In the genomic region with DNA sequence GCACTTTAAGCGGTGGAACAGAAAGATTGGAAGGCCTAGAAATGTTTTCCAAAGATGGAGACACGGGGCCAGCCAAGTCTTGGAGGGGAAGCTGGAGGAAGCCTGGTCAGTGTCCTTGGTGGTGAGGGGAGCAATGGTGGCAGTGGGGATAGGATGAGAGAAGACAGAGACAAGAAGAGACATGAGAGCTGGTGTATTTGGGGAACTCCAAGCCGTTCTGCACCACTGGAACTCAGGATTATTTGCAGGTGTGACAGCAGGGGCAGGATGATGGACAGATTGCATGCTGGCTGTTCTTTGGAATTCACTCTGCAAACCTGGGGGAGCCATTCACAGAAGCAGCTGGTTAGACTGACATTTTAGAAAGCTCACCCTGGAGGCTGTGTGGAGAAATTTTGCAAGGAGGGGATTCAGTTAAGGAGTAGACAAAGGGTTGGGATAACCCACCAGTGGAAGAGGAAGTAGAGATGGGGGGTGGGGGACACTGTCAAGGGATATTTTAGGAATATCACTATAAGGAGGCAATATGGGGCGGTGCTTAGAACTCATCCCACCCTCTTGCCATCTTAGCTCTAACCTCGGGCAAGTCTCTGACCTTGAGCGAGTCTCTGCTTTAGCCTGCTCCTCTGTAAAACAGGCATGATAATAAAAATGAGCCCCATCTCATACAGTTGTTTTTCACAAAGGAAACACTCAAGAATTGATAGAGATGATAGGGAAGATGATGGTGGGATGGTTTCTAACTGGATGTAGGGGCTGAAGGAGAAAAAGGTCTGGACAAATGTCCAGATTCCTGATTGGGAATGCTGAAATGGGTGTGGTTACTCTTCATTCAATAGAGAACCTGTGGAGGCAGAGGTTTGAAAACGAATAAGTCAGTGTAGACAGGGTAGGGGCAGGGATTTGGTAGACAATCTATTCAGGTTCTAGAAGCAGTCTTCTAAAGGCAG, we compare ENCODE assay signal across 24 cellular contexts.
"Had no signal": no experiment of that assay in that cellular context is flagged by ENCODE, and none has a peak within 500 bp of the region (broad histone marks: within the 10 kb centered on the region; RNA-seq: fewer than 3 reads in every experiment).

No MANE protein-coding gene starts in this region.

- H3K27me3 ChIP-seq: dorsolateral prefrontal cortex, left lung, neural progenitor cell, sigmoid colon, stomach, thyroid gland had no signal

- H3K4me1 ChIP-seq: left lung, psoas muscle, sigmoid colon, thyroid gland had no signal

- DNase-seq: dorsolateral prefrontal cortex; effector CD4-positive, alpha-beta T cell; head of caudate nucleus; left cardiac atrium; left lung; mesenchymal stem cell; naive thymus-derived CD4-positive, alpha-beta T cell; nucleus accumbens; psoas muscle; right cardiac atrium; sigmoid colon; stimulated activated CD4-positive, alpha-beta T cell treated with anti-CD3 and anti-CD28 coated beads, Interleukin-2, amount 100 ng/mL, for 24 hours; stimulated activated CD4-positive, alpha-beta T cell treated with anti-CD3 and anti-CD28 coated beads, Interleukin-4, amount 100 ng/mL, for 24 hours; stimulated activated naive CD4-positive, alpha-beta T cell treated with Interleukin-2 at 50 U/mL for 16 hours; stomach; thyroid gland had no signal

- H3K4me3 Mint-ChIP-seq: mesothelial cell of epicardium; naive thymus-derived CD4-positive, alpha-beta T cell; nephron; neural progenitor cell; stimulated activated effector memory CD8-positive, alpha-beta T cell treated with anti-CD3 and anti-CD28 coated beads, Interleukin-12 subunit alpha, Interleukin-12 subunit beta, amount 100 ng/mL, for 72 hours; type B pancreatic cell had no signal

- H3K27ac Mint-ChIP-seq: mesothelial cell of epicardium; naive thymus-derived CD4-positive, alpha-beta T cell; neural progenitor cell; stimulated activated effector memory CD8-positive, alpha-beta T cell treated with anti-CD3 and anti-CD28 coated beads, Interleukin-12 subunit alpha, Interleukin-12 subunit beta, amount 100 ng/mL, for 72 hours; type B pancreatic cell had no signal

- H3K27me3 Mint-ChIP-seq: naive thymus-derived CD4-positive, alpha-beta T cell; type B pancreatic cell had no signal

- H3K36me3 Mint-ChIP-seq: mesothelial cell of epicardium; naive thymus-derived CD4-positive, alpha-beta T cell; neural progenitor cell; stimulated activated effector memory CD8-positive, alpha-beta T cell treated with anti-CD3 and anti-CD28 coated beads, Interleukin-12 subunit alpha, Interleukin-12 subunit beta, amount 100 ng/mL, for 72 hours; type B pancreatic cell had no signal

- H3K9me3 Mint-ChIP-seq: nephron, type B pancreatic cell had no signal

- ATAC-seq: left cardiac atrium; left lung; naive thymus-derived CD4-positive, alpha-beta T cell; psoas muscle; right cardiac atrium; stimulated activated effector memory CD8-positive, alpha-beta T cell treated with anti-CD3 and anti-CD28 coated beads, Interleukin-12 subunit alpha, Interleukin-12 subunit beta, amount 100 ng/mL, for 72 hours had no signal

- H3K4me3 ChIP-seq: dorsolateral prefrontal cortex, left lung, neural progenitor cell, psoas muscle, sigmoid colon, stomach, thyroid gland had no signal

- H2AFZ ChIP-seq: neural progenitor cell had no signal

- H3K9ac ChIP-seq: neural progenitor cell had no signal

- H3K36me3 ChIP-seq: left lung, neural progenitor cell, sigmoid colon, stomach, thyroid gland had no signal

- FAIRE-seq: colon, frontal cortex, islet of Langerhans had no signal

- H3K27ac ChIP-seq: dorsolateral prefrontal cortex, left lung, neural progenitor cell, psoas muscle, sigmoid colon, stomach, thyroid gland had no signal

- H3K4me1 Mint-ChIP-seq: mesothelial cell of epicardium; naive thymus-derived CD4-positive, alpha-beta T cell; nephron; stimulated activated effector memory CD8-positive, alpha-beta T cell treated with anti-CD3 and anti-CD28 coated beads, Interleukin-12 subunit alpha, Interleukin-12 subunit beta, amount 100 ng/mL, for 72 hours had no signal

- H3K9me3 ChIP-seq: left lung, psoas muscle, sigmoid colon, stomach, thyroid gland had no signal
